ENCODE assay signal across 10 cellular contexts in the genomic region with DNA sequence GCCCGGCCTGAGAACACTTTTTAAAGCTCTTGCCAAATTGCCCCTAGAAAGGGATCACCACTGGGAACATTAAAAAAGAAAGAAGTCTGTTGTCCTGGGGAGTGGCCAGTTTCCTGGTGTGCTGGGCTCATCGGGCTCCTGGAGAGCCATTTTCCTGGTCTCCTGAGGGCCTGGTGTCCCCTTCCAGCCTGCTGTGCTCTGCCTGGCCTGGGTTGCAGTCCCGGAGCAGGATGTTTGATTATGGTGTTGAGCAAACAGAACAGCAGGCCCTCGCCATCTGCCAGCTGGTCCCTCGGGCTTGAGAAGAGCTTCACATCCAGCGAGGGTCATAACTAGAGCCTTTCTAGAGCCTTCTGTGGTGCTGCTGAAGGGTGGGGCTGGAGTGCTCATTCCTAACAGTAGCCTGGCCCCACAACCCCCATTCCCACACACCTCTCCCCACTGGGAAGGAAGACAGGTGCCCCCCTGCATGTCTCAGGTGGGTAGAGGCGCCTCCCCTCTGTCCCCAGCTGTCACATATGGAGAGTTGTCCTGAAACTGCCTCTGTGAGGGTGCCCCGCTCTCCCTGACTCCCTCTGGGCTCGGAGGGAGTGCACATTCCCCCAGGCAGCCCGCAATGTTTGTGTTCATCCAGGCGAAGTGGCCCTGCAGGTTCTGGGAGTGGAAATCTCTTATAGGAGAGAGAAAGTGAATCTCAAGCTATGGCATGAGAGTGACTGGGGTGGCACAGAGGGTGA.
DNase-seq lines count a peak whose midpoint lies in the region; ATAC-seq and TF ChIP-seq lines count a peak whose summit lies in the region.
"Had no signal": no experiment of that assay in that cellular context is flagged by ENCODE, and none has a peak within 500 bp of the region (broad histone marks: within the 10 kb centered on the region; RNA-seq: fewer than 3 reads in every experiment).

No MANE protein-coding gene starts in this region.

- no peaks in the 10 kb centered on the region for H3K9me3 Mint-ChIP-seq in naive thymus-derived CD8-positive, alpha-beta T cell
- H3K9me3 Mint-ChIP-seq in activated naive CD8-positive, alpha-beta T cell treated with anti-CD3 and anti-CD28 coated beads, Interleukin-2, amount 50 U/mL, for 24 hours = no peaks in the 10 kb centered on the region

- no peaks in the 10 kb centered on the region for H3K27me3 Mint-ChIP-seq in T-helper 17 cell
- H3K27me3 Mint-ChIP-seq in naive thymus-derived CD8-positive, alpha-beta T cell = no peaks in the 10 kb centered on the region
- H3K27me3 Mint-ChIP-seq in activated naive CD8-positive, alpha-beta T cell treated with anti-CD3 and anti-CD28 coated beads, Interleukin-2, amount 50 U/mL, for 24 hours = no peaks in the 10 kb centered on the region

- no peak for TF ChIP-seq CTCF in GM13977 (IDR thresholded peaks at IDR 0.05; ENCODE audit: extremely low read depth, insufficient read depth, missing control alignments)

- in situ Hi-C loops in GM13977 (cut with MboI; ENCODE audit: low pct_unique_long_range_greater_than_20kb, low sequenced_read_pairs, unreplicated experiment) = no loop called here

- no peak overlapping the region for H3K27ac Mint-ChIP-seq in T-helper 17 cell
- H3K27ac Mint-ChIP-seq in naive thymus-derived CD8-positive, alpha-beta T cell = peak overlapping the region in 7 of 10 donors; percentile 1 to 56 (median 39)
- H3K27ac Mint-ChIP-seq in activated naive CD8-positive, alpha-beta T cell treated with anti-CD3 and anti-CD28 coated beads, Interleukin-2, amount 50 U/mL, for 24 hours = no peak overlapping the region

- peaks cover 4% of the 10 kb centered on the region for H3K36me3 Mint-ChIP-seq in T-helper 17 cell (ENCODE audit: low read depth)
- H3K36me3 Mint-ChIP-seq in naive thymus-derived CD8-positive, alpha-beta T cell = peaks cover 0 to 2% (median 0%) of the 10 kb centered on the region in 3 donors
- no peaks in the 10 kb centered on the region for H3K36me3 Mint-ChIP-seq in activated naive CD8-positive, alpha-beta T cell treated with anti-CD3 and anti-CD28 coated beads, Interleukin-2, amount 50 U/mL, for 24 hours (ENCODE audit: low read depth)

- no peaks in the 10 kb centered on the region for H3K9me3 ChIP-seq in T-helper 17 cell (ENCODE audit: control insufficient read depth, low read length, poor library complexity, severe bottlenecking)

- peak; percentile 97 for DNase-seq in DMS 273 (lab: John Stamatoyannopoulos, UW; ENCODE audit: unreplicated experiment)
- DNase-seq in NCI-H2029 (lab: John Stamatoyannopoulos, UW) = peak; percentile 95
- DNase-seq in T-helper 17 cell = no peak
- DNase-seq in naive thymus-derived CD8-positive, alpha-beta T cell = peak in 1 of 10 donors; percentile 58
- no peak for DNase-seq in inferior parietal cortex (ENCODE audit: extremely low spot score)
- no peak for DNase-seq in GM13977 (ENCODE audit: low spot score)
- no peak for DNase-seq in activated naive CD8-positive, alpha-beta T cell treated with anti-CD3 and anti-CD28 coated beads, Interleukin-2, amount 50 U/mL, for 24 hours
- no peak for DNase-seq in germinal center (ENCODE audit: low spot score)
- DNase-seq: effector CD4-positive, alpha-beta T cell; HCEC 1CT had no signal

- H3K4me1 Mint-ChIP-seq in T-helper 17 cell = peaks cover 14% of the 10 kb centered on the region
- peaks cover 3 to 46% (median 27%) of the 10 kb centered on the region in 4 donors for H3K4me1 Mint-ChIP-seq in naive thymus-derived CD8-positive, alpha-beta T cell
- H3K4me1 Mint-ChIP-seq in activated naive CD8-positive, alpha-beta T cell treated with anti-CD3 and anti-CD28 coated beads, Interleukin-2, amount 50 U/mL, for 24 hours = peaks cover 23% of the 10 kb centered on the region

- POLR2A ChIA-PET in naive thymus-derived CD8-positive, alpha-beta T cell (lab: Charles Lee) = interaction anchor here (0.7 to 2.1 kb wide), 2 partner anchors 9 to 134 kb away, joined by 8 to 19 read pairs; no protein-coding TSS in a partner anchor

- H3K4me3 Mint-ChIP-seq in T-helper 17 cell = peak overlapping the region; percentile 19
- H3K4me3 Mint-ChIP-seq in naive thymus-derived CD8-positive, alpha-beta T cell = no peak overlapping the region
- H3K4me3 Mint-ChIP-seq in activated naive CD8-positive, alpha-beta T cell treated with anti-CD3 and anti-CD28 coated beads, Interleukin-2, amount 50 U/mL, for 24 hours = no peak overlapping the region

- no peak for ATAC-seq in T-helper 17 cell
- ATAC-seq in naive thymus-derived CD8-positive, alpha-beta T cell = no peak
- ATAC-seq in activated naive CD8-positive, alpha-beta T cell treated with anti-CD3 and anti-CD28 coated beads, Interleukin-2, amount 50 U/mL, for 24 hours = no peak

Comparison
In these comparisons a context has a peak if more than half of its experiments do, and no peak if none do; other contexts are left out.
1. DNase-seq: peak in DMS 273 (single experiment) and NCI-H2029 (single experiment); none in T-helper 17 cell (0 of 3), inferior parietal cortex (single experiment), GM13977 (single experiment), activated naive CD8-positive, alpha-beta T cell treated with anti-CD3 and anti-CD28 coated beads, Interleukin-2, amount 50 U/mL, for 24 hours (single experiment) and germinal center (single experiment).
2. H3K27ac Mint-ChIP-seq: peak in naive thymus-derived CD8-positive, alpha-beta T cell (7 of 10); none in T-helper 17 cell (single experiment) and activated naive CD8-positive, alpha-beta T cell treated with anti-CD3 and anti-CD28 coated beads, Interleukin-2, amount 50 U/mL, for 24 hours (single experiment).